ENCODE assay signal across 1 cellular context in the genomic region with DNA sequence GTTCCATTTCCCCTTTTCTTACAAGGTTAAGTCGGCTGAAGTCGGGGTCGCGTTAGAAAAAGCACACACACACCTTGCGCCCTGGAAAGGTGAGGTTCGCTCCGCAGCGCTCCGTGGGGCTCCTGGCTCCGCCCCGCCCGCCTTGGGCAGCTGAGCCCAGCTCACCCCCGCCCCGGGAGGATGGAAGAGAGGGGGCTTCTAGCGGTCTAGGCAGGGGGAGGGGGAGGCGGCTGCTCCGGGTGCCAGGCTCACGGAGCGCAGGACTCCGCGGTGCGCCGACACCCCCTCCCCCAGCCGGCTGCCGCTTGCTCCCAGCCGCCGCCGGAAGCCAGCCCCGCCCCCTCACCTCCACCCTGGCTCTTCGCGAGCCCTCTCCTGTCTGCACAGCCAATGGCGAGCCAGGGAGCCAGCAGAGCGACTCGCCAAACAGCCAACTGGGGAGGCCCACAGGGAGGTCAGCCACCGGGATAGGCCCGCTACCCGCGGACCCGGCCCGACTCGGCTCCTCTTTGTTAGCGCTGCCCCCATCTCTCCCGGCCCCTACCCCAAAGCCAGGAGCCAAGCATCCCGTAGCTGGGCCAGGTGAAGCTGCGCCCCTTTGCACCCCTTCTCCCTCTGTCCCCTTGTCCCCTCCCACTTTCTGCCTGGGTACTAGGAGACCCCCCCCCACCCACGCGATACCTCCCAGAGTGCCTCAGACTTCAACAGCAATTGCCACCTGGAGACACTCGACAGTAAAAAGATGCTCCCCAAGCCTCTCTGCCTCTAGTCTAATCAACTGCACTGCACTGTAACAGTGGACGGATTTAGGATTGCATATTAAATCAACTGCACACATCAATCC.
TF ChIP-seq lines count a peak whose summit lies in the region.

No MANE protein-coding gene starts in this region.

TF ChIP-seq in K562, 482 proteins besides CTCF, POLR2A, EP300 and RAD21 (continued from another document and continues in another):
- TF ChIP-seq, protein P1, sequence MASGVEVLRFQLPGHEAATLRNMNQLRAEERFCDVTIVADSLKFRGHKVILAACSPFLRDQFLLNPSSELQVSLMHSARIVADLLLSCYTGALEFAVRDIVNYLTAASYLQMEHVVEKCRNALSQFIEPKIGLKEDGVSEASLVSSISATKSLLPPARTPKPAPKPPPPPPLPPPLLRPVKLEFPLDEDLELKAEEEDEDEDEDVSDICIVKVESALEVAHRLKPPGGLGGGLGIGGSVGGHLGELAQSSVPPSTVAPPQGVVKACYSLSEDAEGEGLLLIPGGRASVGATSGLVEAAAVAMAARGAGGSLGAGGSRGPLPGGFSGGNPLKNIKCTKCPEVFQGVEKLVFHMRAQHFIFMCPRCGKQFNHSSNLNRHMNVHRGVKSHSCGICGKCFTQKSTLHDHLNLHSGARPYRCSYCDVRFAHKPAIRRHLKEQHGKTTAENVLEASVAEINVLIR (CRISPR knock-in tag; IDR thresholded peaks at IDR 0.05): no peak; the same call in 1 of the 2 replicates
- TF ChIP-seq PCBP1 (IDR thresholded peaks at IDR 0.05; ENCODE audit: low read depth, low read length, poor library complexity, severe bottlenecking) (peak; percentile 73), NFRKB (IDR thresholded peaks at IDR 0.05; ENCODE audit: low read depth) (peak; percentile 14; the same call in 1 of the 2 replicates), HNRNPL (IDR thresholded peaks at IDR 0.05; ENCODE audit: low read depth, low read length) (0 out of 2 replicates have a peak, but pooled peaks have one; percentile 2), IFI16 (CRISPR knock-in tag; IDR thresholded peaks at IDR 0.05) (no peak), HDAC1 (IDR thresholded peaks at IDR 0.05) (peak in 1 of 2 experiments; percentile 55; a peak in 2 of 4 replicates), ETV6 (IDR thresholded peaks at IDR 0.05; ENCODE audit: borderline replicate concordance in 1 of 2, low read depth in 2 of 2, low read length in 1 of 2) (no peak), ETV6 (CRISPR knock-in tag; IDR thresholded peaks at IDR 0.05; ENCODE audit: borderline replicate concordance) (no peak), ZFX (CRISPR knock-in tag; IDR thresholded peaks at IDR 0.05) (peak; percentile 48; the same call in 1 of the 2 replicates), ATF7 (IDR thresholded peaks at IDR 0.05) (peak; percentile 49; the same call in 1 of the 2 replicates), SMAD1 (IDR thresholded peaks at IDR 0.05; ENCODE audit: low read depth, low read length, partially characterized antibody) (peak; percentile 20), ASH1L (IDR thresholded peaks at IDR 0.05; ENCODE audit: borderline replicate concordance, low read depth, partially characterized antibody) (peak; percentile 94), RBM39 (optimal IDR thresholded peaks at IDR 0.05; ENCODE audit: low read depth, low read length) (no peak), ZNF165 (CRISPR knock-in tag; IDR thresholded peaks at IDR 0.05; ENCODE audit: borderline replicate concordance) (no peak), TBL1XR1 (IDR thresholded peaks at IDR 0.05; ENCODE audit: low read length in 2 of 2) (no peak), MAFF (IDR thresholded peaks at IDR 0.05; ENCODE audit: low read length) (no peak), CBX3 (IDR thresholded peaks at IDR 0.05; ENCODE audit: borderline replicate concordance in 1 of 2, low read length in 2 of 2) (no peak), GTF2A2 (tag; IDR thresholded peaks at IDR 0.05) (no peak), ZKSCAN8 (CRISPR knock-in tag; IDR thresholded peaks at IDR 0.05) (no peak), MEF2A (IDR thresholded peaks at IDR 0.05; ENCODE audit: control insufficient read depth, low read depth, low read length) (no peak), HNRNPK (IDR thresholded peaks at IDR 0.05; ENCODE audit: low read depth, low read length, poor library complexity, severe bottlenecking) (peak; percentile 43), ZNF384 (IDR thresholded peaks at IDR 0.05; ENCODE audit: low read depth, low read length) (no peak), KLF13 (tag; IDR thresholded peaks at IDR 0.05; ENCODE audit: borderline replicate concordance, low read depth) (0 out of 2 replicates have a peak, but pooled peaks have one; percentile 28), ZNF12 (CRISPR knock-in tag; IDR thresholded peaks at IDR 0.05) (no peak), GTF2E2 (tag; IDR thresholded peaks at IDR 0.05) (no peak), PYGO2 (tag; IDR thresholded peaks at IDR 0.05) (no peak), HCFC1 (IDR thresholded peaks at IDR 0.05; ENCODE audit: low read depth, low read length) (no peak), ZKSCAN1 (IDR thresholded peaks at IDR 0.05; ENCODE audit: low read depth, low read length) (no peak), ZBED1 (IDR thresholded peaks at IDR 0.05) (0 out of 2 replicates have a peak, but pooled peaks have one; percentile 28), TRIM28 (IDR thresholded peaks at IDR 0.05) (peak; percentile 63), PHF20 (IDR thresholded peaks at IDR 0.05; ENCODE audit: partially characterized antibody) (no peak)
- TF ChIP-seq, protein P2, sequence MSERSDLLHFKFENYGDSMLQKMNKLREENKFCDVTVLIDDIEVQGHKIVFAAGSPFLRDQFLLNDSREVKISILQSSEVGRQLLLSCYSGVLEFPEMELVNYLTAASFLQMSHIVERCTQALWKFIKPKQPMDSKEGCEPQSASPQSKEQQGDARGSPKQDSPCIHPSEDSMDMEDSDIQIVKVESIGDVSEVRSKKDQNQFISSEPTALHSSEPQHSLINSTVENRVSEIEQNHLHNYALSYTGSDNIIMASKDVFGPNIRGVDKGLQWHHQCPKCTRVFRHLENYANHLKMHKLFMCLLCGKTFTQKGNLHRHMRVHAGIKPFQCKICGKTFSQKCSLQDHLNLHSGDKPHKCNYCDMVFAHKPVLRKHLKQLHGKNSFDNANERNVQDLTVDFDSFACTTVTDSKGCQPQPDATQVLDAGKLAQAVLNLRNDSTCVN (CRISPR knock-in tag; IDR thresholded peaks at IDR 0.05): peak; percentile 61; the same call in 1 of the 2 replicates
- TF ChIP-seq, protein P3, sequence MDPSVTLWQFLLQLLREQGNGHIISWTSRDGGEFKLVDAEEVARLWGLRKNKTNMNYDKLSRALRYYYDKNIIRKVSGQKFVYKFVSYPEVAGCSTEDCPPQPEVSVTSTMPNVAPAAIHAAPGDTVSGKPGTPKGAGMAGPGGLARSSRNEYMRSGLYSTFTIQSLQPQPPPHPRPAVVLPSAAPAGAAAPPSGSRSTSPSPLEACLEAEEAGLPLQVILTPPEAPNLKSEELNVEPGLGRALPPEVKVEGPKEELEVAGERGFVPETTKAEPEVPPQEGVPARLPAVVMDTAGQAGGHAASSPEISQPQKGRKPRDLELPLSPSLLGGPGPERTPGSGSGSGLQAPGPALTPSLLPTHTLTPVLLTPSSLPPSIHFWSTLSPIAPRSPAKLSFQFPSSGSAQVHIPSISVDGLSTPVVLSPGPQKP (CRISPR knock-in tag; IDR thresholded peaks at IDR 0.05): no peak
- TF ChIP-seq, protein P4, sequence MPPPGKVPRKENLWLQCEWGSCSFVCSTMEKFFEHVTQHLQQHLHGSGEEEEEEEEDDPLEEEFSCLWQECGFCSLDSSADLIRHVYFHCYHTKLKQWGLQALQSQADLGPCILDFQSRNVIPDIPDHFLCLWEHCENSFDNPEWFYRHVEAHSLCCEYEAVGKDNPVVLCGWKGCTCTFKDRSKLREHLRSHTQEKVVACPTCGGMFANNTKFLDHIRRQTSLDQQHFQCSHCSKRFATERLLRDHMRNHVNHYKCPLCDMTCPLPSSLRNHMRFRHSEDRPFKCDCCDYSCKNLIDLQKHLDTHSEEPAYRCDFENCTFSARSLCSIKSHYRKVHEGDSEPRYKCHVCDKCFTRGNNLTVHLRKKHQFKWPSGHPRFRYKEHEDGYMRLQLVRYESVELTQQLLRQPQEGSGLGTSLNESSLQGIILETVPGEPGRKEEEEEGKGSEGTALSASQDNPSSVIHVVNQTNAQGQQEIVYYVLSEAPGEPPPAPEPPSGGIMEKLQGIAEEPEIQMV (tag; conservative IDR thresholded peaks at IDR 0.05; ENCODE audit: low read depth): no peak
- TF ChIP-seq, protein P5, sequence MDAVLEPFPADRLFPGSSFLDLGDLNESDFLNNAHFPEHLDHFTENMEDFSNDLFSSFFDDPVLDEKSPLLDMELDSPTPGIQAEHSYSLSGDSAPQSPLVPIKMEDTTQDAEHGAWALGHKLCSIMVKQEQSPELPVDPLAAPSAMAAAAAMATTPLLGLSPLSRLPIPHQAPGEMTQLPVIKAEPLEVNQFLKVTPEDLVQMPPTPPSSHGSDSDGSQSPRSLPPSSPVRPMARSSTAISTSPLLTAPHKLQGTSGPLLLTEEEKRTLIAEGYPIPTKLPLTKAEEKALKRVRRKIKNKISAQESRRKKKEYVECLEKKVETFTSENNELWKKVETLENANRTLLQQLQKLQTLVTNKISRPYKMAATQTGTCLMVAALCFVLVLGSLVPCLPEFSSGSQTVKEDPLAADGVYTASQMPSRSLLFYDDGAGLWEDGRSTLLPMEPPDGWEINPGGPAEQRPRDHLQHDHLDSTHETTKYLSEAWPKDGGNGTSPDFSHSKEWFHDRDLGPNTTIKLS (IDR thresholded peaks at IDR 0.05; ENCODE audit: borderline replicate concordance, low read depth): no peak
- TF ChIP-seq, protein P6, sequence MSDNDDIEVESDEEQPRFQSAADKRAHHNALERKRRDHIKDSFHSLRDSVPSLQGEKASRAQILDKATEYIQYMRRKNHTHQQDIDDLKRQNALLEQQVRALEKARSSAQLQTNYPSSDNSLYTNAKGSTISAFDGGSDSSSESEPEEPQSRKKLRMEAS (CRISPR knock-in tag; IDR thresholded peaks at IDR 0.05): peak; percentile 40; the same call in 1 of the 2 replicates
- TF ChIP-seq, protein P7, sequence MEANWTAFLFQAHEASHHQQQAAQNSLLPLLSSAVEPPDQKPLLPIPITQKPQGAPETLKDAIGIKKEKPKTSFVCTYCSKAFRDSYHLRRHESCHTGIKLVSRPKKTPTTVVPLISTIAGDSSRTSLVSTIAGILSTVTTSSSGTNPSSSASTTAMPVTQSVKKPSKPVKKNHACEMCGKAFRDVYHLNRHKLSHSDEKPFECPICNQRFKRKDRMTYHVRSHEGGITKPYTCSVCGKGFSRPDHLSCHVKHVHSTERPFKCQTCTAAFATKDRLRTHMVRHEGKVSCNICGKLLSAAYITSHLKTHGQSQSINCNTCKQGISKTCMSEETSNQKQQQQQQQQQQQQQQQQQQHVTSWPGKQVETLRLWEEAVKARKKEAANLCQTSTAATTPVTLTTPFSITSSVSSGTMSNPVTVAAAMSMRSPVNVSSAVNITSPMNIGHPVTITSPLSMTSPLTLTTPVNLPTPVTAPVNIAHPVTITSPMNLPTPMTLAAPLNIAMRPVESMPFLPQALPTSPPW (CRISPR knock-in tag; IDR thresholded peaks at IDR 0.05): peak; percentile 86
- TF ChIP-seq, protein P8, sequence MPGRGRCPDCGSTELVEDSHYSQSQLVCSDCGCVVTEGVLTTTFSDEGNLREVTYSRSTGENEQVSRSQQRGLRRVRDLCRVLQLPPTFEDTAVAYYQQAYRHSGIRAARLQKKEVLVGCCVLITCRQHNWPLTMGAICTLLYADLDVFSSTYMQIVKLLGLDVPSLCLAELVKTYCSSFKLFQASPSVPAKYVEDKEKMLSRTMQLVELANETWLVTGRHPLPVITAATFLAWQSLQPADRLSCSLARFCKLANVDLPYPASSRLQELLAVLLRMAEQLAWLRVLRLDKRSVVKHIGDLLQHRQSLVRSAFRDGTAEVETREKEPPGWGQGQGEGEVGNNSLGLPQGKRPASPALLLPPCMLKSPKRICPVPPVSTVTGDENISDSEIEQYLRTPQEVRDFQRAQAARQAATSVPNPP (IDR thresholded peaks at IDR 0.05; ENCODE audit: borderline replicate concordance, insufficient read depth, insufficient read length): no peak
- TF ChIP-seq, protein P9, sequence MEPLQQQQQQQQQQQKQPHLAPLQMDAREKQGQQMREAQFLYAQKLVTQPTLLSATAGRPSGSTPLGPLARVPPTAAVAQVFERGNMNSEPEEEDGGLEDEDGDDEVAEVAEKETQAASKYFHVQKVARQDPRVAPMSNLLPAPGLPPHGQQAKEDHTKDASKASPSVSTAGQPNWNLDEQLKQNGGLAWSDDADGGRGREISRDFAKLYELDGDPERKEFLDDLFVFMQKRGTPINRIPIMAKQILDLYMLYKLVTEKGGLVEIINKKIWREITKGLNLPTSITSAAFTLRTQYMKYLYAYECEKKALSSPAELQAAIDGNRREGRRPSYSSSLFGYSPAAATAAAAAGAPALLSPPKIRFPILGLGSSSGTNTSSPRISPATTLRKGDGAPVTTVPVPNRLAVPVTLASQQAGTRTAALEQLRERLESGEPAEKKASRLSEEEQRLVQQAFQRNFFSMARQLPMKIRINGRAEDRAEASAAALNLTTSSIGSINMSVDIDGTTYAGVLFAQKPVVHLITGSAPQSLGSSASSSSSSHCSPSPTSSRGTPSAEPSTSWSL (CRISPR knock-in tag; IDR thresholded peaks at IDR 0.05; ENCODE audit: borderline replicate concordance): no peak
- TF ChIP-seq, protein P10, sequence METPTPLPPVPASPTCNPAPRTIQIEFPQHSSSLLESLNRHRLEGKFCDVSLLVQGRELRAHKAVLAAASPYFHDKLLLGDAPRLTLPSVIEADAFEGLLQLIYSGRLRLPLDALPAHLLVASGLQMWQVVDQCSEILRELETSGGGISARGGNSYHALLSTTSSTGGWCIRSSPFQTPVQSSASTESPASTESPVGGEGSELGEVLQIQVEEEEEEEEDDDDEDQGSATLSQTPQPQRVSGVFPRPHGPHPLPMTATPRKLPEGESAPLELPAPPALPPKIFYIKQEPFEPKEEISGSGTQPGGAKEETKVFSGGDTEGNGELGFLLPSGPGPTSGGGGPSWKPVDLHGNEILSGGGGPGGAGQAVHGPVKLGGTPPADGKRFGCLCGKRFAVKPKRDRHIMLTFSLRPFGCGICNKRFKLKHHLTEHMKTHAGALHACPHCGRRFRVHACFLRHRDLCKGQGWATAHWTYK (CRISPR knock-in tag; IDR thresholded peaks at IDR 0.05): peak; percentile 65; the same call in 1 of the 2 replicates
- TF ChIP-seq, protein P11, sequence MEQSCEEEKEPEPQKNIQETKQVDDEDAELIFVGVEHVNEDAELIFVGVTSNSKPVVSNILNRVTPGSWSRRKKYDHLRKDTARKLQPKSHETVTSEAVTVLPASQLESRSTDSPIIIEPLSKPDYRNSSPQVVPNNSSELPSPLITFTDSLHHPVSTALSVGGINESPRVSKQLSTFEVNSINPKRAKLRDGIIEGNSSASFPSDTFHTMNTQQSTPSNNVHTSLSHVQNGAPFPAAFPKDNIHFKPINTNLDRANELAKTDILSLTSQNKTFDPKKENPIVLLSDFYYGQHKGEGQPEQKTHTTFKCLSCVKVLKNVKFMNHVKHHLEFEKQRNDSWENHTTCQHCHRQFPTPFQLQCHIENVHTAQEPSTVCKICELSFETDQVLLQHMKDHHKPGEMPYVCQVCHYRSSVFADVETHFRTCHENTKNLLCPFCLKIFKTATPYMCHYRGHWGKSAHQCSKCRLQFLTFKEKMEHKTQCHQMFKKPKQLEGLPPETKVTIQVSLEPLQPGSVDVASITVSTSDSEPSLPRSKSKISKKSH (CRISPR knock-in tag; IDR thresholded peaks at IDR 0.05): no peak
